Comparison of ENCODE assay signal across 12 cellular contexts in the genomic region with DNA sequence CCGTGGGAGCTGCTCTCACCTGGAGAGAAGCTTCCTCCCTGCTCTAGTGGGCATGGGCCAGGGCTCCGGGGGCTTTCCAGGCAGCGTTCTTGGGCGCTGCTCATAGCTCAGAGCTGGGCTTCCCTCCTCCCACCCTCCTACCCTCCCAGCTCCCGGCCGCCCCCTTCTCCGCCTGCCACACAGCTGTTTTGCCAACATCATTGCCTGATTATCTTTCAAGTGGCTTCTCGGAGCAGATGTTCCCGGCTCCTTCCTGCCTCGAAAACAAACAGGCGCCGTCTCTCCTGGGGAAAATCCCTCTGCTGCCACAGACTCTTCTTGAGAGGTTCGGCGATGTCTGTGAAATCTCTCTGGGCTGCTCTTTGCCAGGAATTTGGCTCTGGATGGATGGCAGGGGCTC.
DNase-seq lines count a peak whose midpoint lies in the region; ATAC-seq and TF ChIP-seq lines count a peak whose summit lies in the region.
"Had no signal": no experiment of that assay in that cellular context is flagged by ENCODE, and none has a peak within 500 bp of the region (broad histone marks: within the 10 kb centered on the region; RNA-seq: fewer than 3 reads in every experiment).

No MANE protein-coding gene starts in this region.

- no peak for TF ChIP-seq CTCF in GM23338 (conservative IDR thresholded peaks at IDR 0.05; ENCODE audit: low read depth in 2 of 2)

- H3F3A ChIP-seq in GM23338 (replicated peaks; ENCODE audit: low read depth) = no peaks in the 10 kb centered on the region

- H3K4me1 Mint-ChIP-seq in GM23338 = peaks cover 37% of the 10 kb centered on the region
- peaks cover 9% of the 10 kb centered on the region for H3K4me1 Mint-ChIP-seq in activated T-helper 2 cell treated with anti-CD3 and anti-CD28 coated beads, Interferon-gamma antibody, Interleukin-2, Interleukin-4, amounts not matched to agents 10 μg/mL and 5 μg/mL and 100 μg/mL, durations not matched to agents 14 hours and 24 hours and 36 hours (ENCODE audit: low read depth)

- peak overlapping the region; percentile 66 for H3K4me2 ChIP-seq in GM23338

- intact Hi-C loops in activated T-helper 2 cell treated with anti-CD3 and anti-CD28 coated beads, Interferon-gamma antibody, Interleukin-2, Interleukin-4, amounts not matched to agents 10 μg/mL and 5 μg/mL and 100 μg/mL, durations not matched to agents 14 hours and 24 hours and 36 hours (cut with micrococcal nuclease) = no loop called here

- H3K27me3 Mint-ChIP-seq in GM23338 (ENCODE audit: insufficient read depth, low read depth, poor library complexity) = peaks cover 3% of the 10 kb centered on the region
- peaks cover 21% of the 10 kb centered on the region for H3K27me3 Mint-ChIP-seq in activated T-helper 2 cell treated with anti-CD3 and anti-CD28 coated beads, Interferon-gamma antibody, Interleukin-2, Interleukin-4, amounts not matched to agents 10 μg/mL and 5 μg/mL and 100 μg/mL, durations not matched to agents 14 hours and 24 hours and 36 hours (ENCODE audit: low read depth)

- H3K4me3 ChIP-seq in GM23338 = no peak overlapping the region
- H3K4me3 ChIP-seq: tibial artery had no signal

- H2AFZ ChIP-seq in GM23338 = peak overlapping the region; percentile 93; the same call in 1 of the 2 replicates

- no peaks in the 10 kb centered on the region for H3K9me3 Mint-ChIP-seq in GM23338
- no peaks in the 10 kb centered on the region for H3K9me3 Mint-ChIP-seq in activated T-helper 2 cell treated with anti-CD3 and anti-CD28 coated beads, Interferon-gamma antibody, Interleukin-2, Interleukin-4, amounts not matched to agents 10 μg/mL and 5 μg/mL and 100 μg/mL, durations not matched to agents 14 hours and 24 hours and 36 hours
- H3K9me3 Mint-ChIP-seq: activated CD4-positive, alpha-beta memory T cell treated with anti-CD3 and anti-CD28 coated beads for 36 hours had no signal

- no peaks in the 10 kb centered on the region for H4K20me1 ChIP-seq in GM23338 (replicated peaks; ENCODE audit: insufficient read depth)

- H3K27me3 ChIP-seq in GM23338 (ENCODE audit: insufficient read depth) = no peaks in the 10 kb centered on the region

- H3K9me2 ChIP-seq in GM23338 (ENCODE audit: insufficient read depth) = no peaks in the 10 kb centered on the region

- no peak overlapping the region for H3K4me3 Mint-ChIP-seq in GM23338
- H3K4me3 Mint-ChIP-seq in activated T-helper 2 cell treated with anti-CD3 and anti-CD28 coated beads, Interferon-gamma antibody, Interleukin-2, Interleukin-4, amounts not matched to agents 10 μg/mL and 5 μg/mL and 100 μg/mL, durations not matched to agents 14 hours and 24 hours and 36 hours (ENCODE audit: low read depth) = no peak overlapping the region
- H3K4me3 Mint-ChIP-seq: activated CD4-positive, alpha-beta memory T cell treated with anti-CD3 and anti-CD28 coated beads for 36 hours had no signal

- ATAC-seq in GM23338 (peak; percentile 53), HG02981 (IDR thresholded peaks at IDR 0.05; ENCODE audit: unreplicated experiment) (no peak)
- ATAC-seq: right cardiac atrium had no signal

- no peaks in the 10 kb centered on the region for H3K36me3 ChIP-seq in GM23338 (ENCODE audit: insufficient read depth)
- H3K36me3 ChIP-seq: tibial artery had no signal

- no peaks in the 10 kb centered on the region for H3K36me3 Mint-ChIP-seq in GM23338 (ENCODE audit: low read depth)
- no peaks in the 10 kb centered on the region for H3K36me3 Mint-ChIP-seq in activated T-helper 2 cell treated with anti-CD3 and anti-CD28 coated beads, Interferon-gamma antibody, Interleukin-2, Interleukin-4, amounts not matched to agents 10 μg/mL and 5 μg/mL and 100 μg/mL, durations not matched to agents 14 hours and 24 hours and 36 hours (ENCODE audit: low read depth)
- H3K36me3 Mint-ChIP-seq: activated CD4-positive, alpha-beta memory T cell treated with anti-CD3 and anti-CD28 coated beads for 36 hours had no signal

- peak overlapping the region; percentile 64 for H3K27ac Mint-ChIP-seq in GM23338
- no peak overlapping the region for H3K27ac Mint-ChIP-seq in activated T-helper 2 cell treated with anti-CD3 and anti-CD28 coated beads, Interferon-gamma antibody, Interleukin-2, Interleukin-4, amounts not matched to agents 10 μg/mL and 5 μg/mL and 100 μg/mL, durations not matched to agents 14 hours and 24 hours and 36 hours
- H3K27ac Mint-ChIP-seq: activated CD4-positive, alpha-beta memory T cell treated with anti-CD3 and anti-CD28 coated beads for 36 hours; CD14-positive monocyte had no signal

- H3K4me1 ChIP-seq in GM23338 (ENCODE audit: insufficient read depth) = peaks cover 30% of the 10 kb centered on the region
- H3K4me1 ChIP-seq: tibial artery had no signal

- DNase-seq in AG08395 (ENCODE audit: low spot score) (peak; percentile 14), GM23338 (ENCODE audit: low spot score) (peak; percentile 56), NCI-H82 treated with DMSO at 0.1 percent for 48 hours (lab: John Stamatoyannopoulos, UW; ENCODE audit: unreplicated experiment) (peak; percentile 60), iPS-NIHi7 (ENCODE audit: extremely low spot score) (peak; percentile 47), NOMO-1 (lab: John Stamatoyannopoulos, UW; ENCODE audit: unreplicated experiment in 2 of 2) (no peak), SHP77 treated with DMSO at 0.1 percent for 48 hours (lab: John Stamatoyannopoulos, UW) (no peak)
- DNase-seq in activated T-helper 2 cell treated with anti-CD3 and anti-CD28 coated beads, Interferon-gamma antibody, Interleukin-2, Interleukin-4, amounts not matched to agents 10 μg/mL and 5 μg/mL and 100 μg/mL, durations not matched to agents 14 hours and 24 hours and 36 hours (ENCODE audit: low spot score) = no peak
- DNase-seq: activated CD4-positive, alpha-beta memory T cell treated with anti-CD3 and anti-CD28 coated beads for 36 hours; right cardiac atrium; tibial artery had no signal

- peak overlapping the region; percentile 80; the same call in 1 of the 2 replicates for H3K27ac ChIP-seq in GM23338 (ENCODE audit: low read depth)
- H3K27ac ChIP-seq: tibial artery had no signal

- no peaks in the 10 kb centered on the region for H3K79me2 ChIP-seq in GM23338 (replicated peaks; ENCODE audit: insufficient read depth)

TF ChIP-seq in GM23338, 12 proteins besides CTCF, POLR2A, EP300 and RAD21 (continues in another document):
- TF ChIP-seq NANOG (IDR thresholded peaks at IDR 0.05; ENCODE audit: borderline replicate concordance) = no peak
- TF ChIP-seq ZNF114 (CRISPR knock-in tag; IDR thresholded peaks at IDR 0.05) = no peak
- TF ChIP-seq, protein P1, sequence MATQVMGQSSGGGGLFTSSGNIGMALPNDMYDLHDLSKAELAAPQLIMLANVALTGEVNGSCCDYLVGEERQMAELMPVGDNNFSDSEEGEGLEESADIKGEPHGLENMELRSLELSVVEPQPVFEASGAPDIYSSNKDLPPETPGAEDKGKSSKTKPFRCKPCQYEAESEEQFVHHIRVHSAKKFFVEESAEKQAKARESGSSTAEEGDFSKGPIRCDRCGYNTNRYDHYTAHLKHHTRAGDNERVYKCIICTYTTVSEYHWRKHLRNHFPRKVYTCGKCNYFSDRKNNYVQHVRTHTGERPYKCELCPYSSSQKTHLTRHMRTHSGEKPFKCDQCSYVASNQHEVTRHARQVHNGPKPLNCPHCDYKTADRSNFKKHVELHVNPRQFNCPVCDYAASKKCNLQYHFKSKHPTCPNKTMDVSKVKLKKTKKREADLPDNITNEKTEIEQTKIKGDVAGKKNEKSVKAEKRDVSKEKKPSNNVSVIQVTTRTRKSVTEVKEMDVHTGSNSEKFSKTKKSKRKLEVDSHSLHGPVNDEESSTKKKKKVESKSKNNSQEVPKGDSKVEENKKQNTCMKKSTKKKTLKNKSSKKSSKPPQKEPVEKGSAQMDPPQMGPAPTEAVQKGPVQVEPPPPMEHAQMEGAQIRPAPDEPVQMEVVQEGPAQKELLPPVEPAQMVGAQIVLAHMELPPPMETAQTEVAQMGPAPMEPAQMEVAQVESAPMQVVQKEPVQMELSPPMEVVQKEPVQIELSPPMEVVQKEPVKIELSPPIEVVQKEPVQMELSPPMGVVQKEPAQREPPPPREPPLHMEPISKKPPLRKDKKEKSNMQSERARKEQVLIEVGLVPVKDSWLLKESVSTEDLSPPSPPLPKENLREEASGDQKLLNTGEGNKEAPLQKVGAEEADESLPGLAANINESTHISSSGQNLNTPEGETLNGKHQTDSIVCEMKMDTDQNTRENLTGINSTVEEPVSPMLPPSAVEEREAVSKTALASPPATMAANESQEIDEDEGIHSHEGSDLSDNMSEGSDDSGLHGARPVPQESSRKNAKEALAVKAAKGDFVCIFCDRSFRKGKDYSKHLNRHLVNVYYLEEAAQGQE (IDR thresholded peaks at IDR 0.05; ENCODE audit: unreplicated experiment) = no peak
- TF ChIP-seq JUNB (IDR thresholded peaks at IDR 0.05; ENCODE audit: unreplicated experiment) = no peak
- no peak for TF ChIP-seq CREB1 (CRISPR knock-in tag; IDR thresholded peaks at IDR 0.05; ENCODE audit: low read depth)
- no peak for TF ChIP-seq ZNF331 (CRISPR knock-in tag; IDR thresholded peaks at IDR 0.05; ENCODE audit: low read depth)
- TF ChIP-seq, protein P2, sequence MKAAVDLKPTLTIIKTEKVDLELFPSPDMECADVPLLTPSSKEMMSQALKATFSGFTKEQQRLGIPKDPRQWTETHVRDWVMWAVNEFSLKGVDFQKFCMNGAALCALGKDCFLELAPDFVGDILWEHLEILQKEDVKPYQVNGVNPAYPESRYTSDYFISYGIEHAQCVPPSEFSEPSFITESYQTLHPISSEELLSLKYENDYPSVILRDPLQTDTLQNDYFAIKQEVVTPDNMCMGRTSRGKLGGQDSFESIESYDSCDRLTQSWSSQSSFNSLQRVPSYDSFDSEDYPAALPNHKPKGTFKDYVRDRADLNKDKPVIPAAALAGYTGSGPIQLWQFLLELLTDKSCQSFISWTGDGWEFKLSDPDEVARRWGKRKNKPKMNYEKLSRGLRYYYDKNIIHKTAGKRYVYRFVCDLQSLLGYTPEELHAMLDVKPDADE (IDR thresholded peaks at IDR 0.05) = no peak
- TF ChIP-seq EZH2 (IDR thresholded peaks at IDR 0.05; ENCODE audit: low read depth, unreplicated experiment) = no peak
- no peak for TF ChIP-seq STAT1 (IDR thresholded peaks at IDR 0.05; ENCODE audit: unreplicated experiment)

Comparison
In these comparisons a context has a peak if more than half of its experiments do, and no peak if none do; other contexts are left out.
1. DNase-seq: peak in AG08395 (single experiment), GM23338 (single experiment), NCI-H82 treated with DMSO at 0.1 percent for 48 hours (single experiment) and iPS-NIHi7 (single experiment); none in NOMO-1 (0 of 2), activated T-helper 2 cell treated with anti-CD3 and anti-CD28 coated beads, Interferon-gamma antibody, Interleukin-2, Interleukin-4, amounts not matched to agents 10 μg/mL and 5 μg/mL and 100 μg/mL, durations not matched to agents 14 hours and 24 hours and 36 hours (single experiment) and SHP77 treated with DMSO at 0.1 percent for 48 hours (single experiment).